27 cellular contexts compared by ENCODE assay signal in genomic region chrX:41672643-41673042, GRCh38. TPM values are rescaled to one million over a fixed set of nuclear protein-coding genes. Genes with fewer than 3 reads are reported as not detected.
A peak's percentile ranks its signal among the peaks of the same experiment; 100 is the strongest.
DNase-seq lines count a peak whose midpoint lies in the region; ATAC-seq lines count a peak whose summit lies in the region.
"Had no signal": no experiment of that assay in that cellular context is flagged by ENCODE, and none has a peak within 500 bp of the region (broad histone marks: within the 10 kb centered on the region; RNA-seq: fewer than 3 reads in every experiment).

No MANE protein-coding gene starts in this region.

- H3K4me3 Mint-ChIP-seq in activated naive CD8-positive, alpha-beta T cell, result no peak overlapping the region
- H3K4me3 Mint-ChIP-seq in activated naive CD8-positive, alpha-beta T cell treated with anti-CD3 and anti-CD28 coated beads for 36 hours, result no peak overlapping the region
- H3K4me3 Mint-ChIP-seq in T-helper 17 cell, result no peak overlapping the region
- no peak overlapping the region for H3K4me3 Mint-ChIP-seq in activated naive CD8-positive, alpha-beta T cell treated with anti-CD3 and anti-CD28 coated beads, Interleukin-2, amount 50 U/mL, for 24 hours
- no peak overlapping the region for H3K4me3 Mint-ChIP-seq in stimulated activated naive CD8-positive, alpha-beta T cell treated with anti-CD3 and anti-CD28 coated beads, Interleukin-15, amount 100 ng/mL, for 72 hours
- H3K4me3 Mint-ChIP-seq: CD8-positive, alpha-beta T cell; IgD-negative memory B cell had no signal

- ATAC-seq in T-helper 17 cell, result no peak
- peak; percentile 33 for ATAC-seq in activated naive CD8-positive, alpha-beta T cell treated with anti-CD3 and anti-CD28 coated beads, Interleukin-2, amount 50 U/mL, for 24 hours
- ATAC-seq in stimulated activated naive CD8-positive, alpha-beta T cell treated with anti-CD3 and anti-CD28 coated beads, Interleukin-15, amount 100 ng/mL, for 72 hours, result peak; percentile 69
- no peak for ATAC-seq in HG02938 (IDR thresholded peaks at IDR 0.05; ENCODE audit: unreplicated experiment)
- ATAC-seq: CD8-positive, alpha-beta T cell; HCT116 had no signal

- peak overlapping the region; percentile 18 for H3K27ac Mint-ChIP-seq in activated naive CD8-positive, alpha-beta T cell
- H3K27ac Mint-ChIP-seq in activated naive CD8-positive, alpha-beta T cell treated with anti-CD3 and anti-CD28 coated beads for 36 hours, result no peak overlapping the region
- H3K27ac Mint-ChIP-seq in T-helper 17 cell, result peak overlapping the region; percentile 32
- peak overlapping the region; percentile 64 for H3K27ac Mint-ChIP-seq in activated naive CD8-positive, alpha-beta T cell treated with anti-CD3 and anti-CD28 coated beads, Interleukin-2, amount 50 U/mL, for 24 hours
- H3K27ac Mint-ChIP-seq in stimulated activated naive CD8-positive, alpha-beta T cell treated with anti-CD3 and anti-CD28 coated beads, Interleukin-15, amount 100 ng/mL, for 72 hours, result peak overlapping the region in 1 of 2 donors; percentile 21
- H3K27ac Mint-ChIP-seq: CD8-positive, alpha-beta T cell had no signal

- H3K9me3 ChIP-seq in T-helper 17 cell (ENCODE audit: control insufficient read depth, low read length, poor library complexity, severe bottlenecking), result no peaks in the 10 kb centered on the region

- DNase-seq in activated naive CD8-positive, alpha-beta T cell treated with anti-CD3 and anti-CD28 coated beads for 36 hours, result no peak
- DNase-seq in T-helper 17 cell, result no peak
- no peak for DNase-seq in activated naive CD8-positive, alpha-beta T cell treated with anti-CD3 and anti-CD28 coated beads, Interleukin-2, amount 50 U/mL, for 24 hours
- DNase-seq in stimulated activated naive CD8-positive, alpha-beta T cell treated with anti-CD3 and anti-CD28 coated beads, Interleukin-15, amount 100 ng/mL, for 72 hours, result no peak
- no peak for DNase-seq in NCI-H1694 treated with DMSO at 0.1 percent for 48 hours (lab: John Stamatoyannopoulos, UW)
- DNase-seq: C1 segment of cervical spinal cord; CD8-positive, alpha-beta T cell; DMS 273 treated with DMSO at 0.1 percent for 48 hours; DMS79; EL; GDM1; MM.1S; NCI-H1048; NCI-H1417; NCI-H1694; NCI-H2081; NCI-H2227 treated with DMSO at 0.1 percent for 48 hours; NCI-H526 treated with DMSO at 0.1 percent for 48 hours; SHP77 had no signal

- H3K27me3 Mint-ChIP-seq in activated naive CD8-positive, alpha-beta T cell, result no peaks in the 10 kb centered on the region
- no peaks in the 10 kb centered on the region for H3K27me3 Mint-ChIP-seq in activated naive CD8-positive, alpha-beta T cell treated with anti-CD3 and anti-CD28 coated beads for 36 hours
- H3K27me3 Mint-ChIP-seq in T-helper 17 cell, result no peaks in the 10 kb centered on the region
- no peaks in the 10 kb centered on the region for H3K27me3 Mint-ChIP-seq in activated naive CD8-positive, alpha-beta T cell treated with anti-CD3 and anti-CD28 coated beads, Interleukin-2, amount 50 U/mL, for 24 hours
- H3K27me3 Mint-ChIP-seq in stimulated activated naive CD8-positive, alpha-beta T cell treated with anti-CD3 and anti-CD28 coated beads, Interleukin-15, amount 100 ng/mL, for 72 hours, result no peaks in the 10 kb centered on the region
- H3K27me3 Mint-ChIP-seq: IgD-negative memory B cell had no signal

- H3K36me3 Mint-ChIP-seq in activated naive CD8-positive, alpha-beta T cell, result peaks cover 11% of the 10 kb centered on the region
- peaks cover 27% of the 10 kb centered on the region for H3K36me3 Mint-ChIP-seq in activated naive CD8-positive, alpha-beta T cell treated with anti-CD3 and anti-CD28 coated beads for 36 hours
- H3K36me3 Mint-ChIP-seq in T-helper 17 cell (ENCODE audit: low read depth), result peaks cover 2% of the 10 kb centered on the region
- H3K36me3 Mint-ChIP-seq in activated naive CD8-positive, alpha-beta T cell treated with anti-CD3 and anti-CD28 coated beads, Interleukin-2, amount 50 U/mL, for 24 hours (ENCODE audit: low read depth), result peaks cover 16% of the 10 kb centered on the region

- H3K9me3 Mint-ChIP-seq in activated naive CD8-positive, alpha-beta T cell (ENCODE audit: low read depth), result no peaks in the 10 kb centered on the region
- peaks cover 2% of the 10 kb centered on the region for H3K9me3 Mint-ChIP-seq in activated naive CD8-positive, alpha-beta T cell treated with anti-CD3 and anti-CD28 coated beads for 36 hours
- H3K9me3 Mint-ChIP-seq in activated naive CD8-positive, alpha-beta T cell treated with anti-CD3 and anti-CD28 coated beads, Interleukin-2, amount 50 U/mL, for 24 hours, result no peaks in the 10 kb centered on the region
- H3K9me3 Mint-ChIP-seq in stimulated activated naive CD8-positive, alpha-beta T cell treated with anti-CD3 and anti-CD28 coated beads, Interleukin-15, amount 100 ng/mL, for 72 hours, result no peaks in the 10 kb centered on the region
- H3K9me3 Mint-ChIP-seq: CD8-positive, alpha-beta T cell; IgD-negative memory B cell had no signal

- peaks cover 17% of the 10 kb centered on the region for H3K4me1 Mint-ChIP-seq in activated naive CD8-positive, alpha-beta T cell (ENCODE audit: low read depth)
- peaks cover 28% of the 10 kb centered on the region for H3K4me1 Mint-ChIP-seq in activated naive CD8-positive, alpha-beta T cell treated with anti-CD3 and anti-CD28 coated beads for 36 hours
- peaks cover 13% of the 10 kb centered on the region for H3K4me1 Mint-ChIP-seq in T-helper 17 cell
- peaks cover 39% of the 10 kb centered on the region for H3K4me1 Mint-ChIP-seq in activated naive CD8-positive, alpha-beta T cell treated with anti-CD3 and anti-CD28 coated beads, Interleukin-2, amount 50 U/mL, for 24 hours
- peaks cover 70% of the 10 kb centered on the region for H3K4me1 Mint-ChIP-seq in stimulated activated naive CD8-positive, alpha-beta T cell treated with anti-CD3 and anti-CD28 coated beads, Interleukin-15, amount 100 ng/mL, for 72 hours

RNA-seq across cellular contexts. Expression of gene GPR34, which starts 16.1 kb away (rescaled TPM):
- 1 to 10 TPM; 1.0 to 1.4 TPM for total RNA-seq in activated naive CD8-positive, alpha-beta T cell treated with anti-CD3 and anti-CD28 coated beads for 36 hours
- under 1 TPM in 1 of 2 donors, not detected in 1; 0.17 TPM for total RNA-seq in T-helper 17 cell
- total RNA-seq: A673, H4, SK-MEL-5 had no signal

RNA-seq across cellular contexts. Expression of gene GPR82, which starts 51.3 kb away (rescaled TPM):
- under 1 TPM; 0.12 to 0.14 TPM for total RNA-seq in activated naive CD8-positive, alpha-beta T cell treated with anti-CD3 and anti-CD28 coated beads for 36 hours
- total RNA-seq in T-helper 17 cell, result not detected
- total RNA-seq: A673; CD8-positive, alpha-beta T cell; H4; NCI-H460; SK-MEL-5 had no signal

Comparison
In these comparisons a context has a peak if more than half of its experiments do, and no peak if none do; other contexts are left out.
1. ATAC-seq: peak in activated naive CD8-positive, alpha-beta T cell treated with anti-CD3 and anti-CD28 coated beads, Interleukin-2, amount 50 U/mL, for 24 hours (single experiment) and stimulated activated naive CD8-positive, alpha-beta T cell treated with anti-CD3 and anti-CD28 coated beads, Interleukin-15, amount 100 ng/mL, for 72 hours (single experiment); none in T-helper 17 cell (single experiment) and HG02938 (single experiment).